1 cellular context compared by ENCODE assay signal in genomic region chr13:46630419-46631183, GRCh38.
TF ChIP-seq lines count a peak whose summit lies in the region.

No MANE protein-coding gene starts in this region.

TF ChIP-seq in GM23338, 12 proteins besides CTCF, POLR2A, EP300 and RAD21 (continued from another document):
- TF ChIP-seq ETS1 (IDR thresholded peaks at IDR 0.05): no peak
TF ChIP-seq in GM23338: peak in this region for 0.
